In the genomic region with DNA sequence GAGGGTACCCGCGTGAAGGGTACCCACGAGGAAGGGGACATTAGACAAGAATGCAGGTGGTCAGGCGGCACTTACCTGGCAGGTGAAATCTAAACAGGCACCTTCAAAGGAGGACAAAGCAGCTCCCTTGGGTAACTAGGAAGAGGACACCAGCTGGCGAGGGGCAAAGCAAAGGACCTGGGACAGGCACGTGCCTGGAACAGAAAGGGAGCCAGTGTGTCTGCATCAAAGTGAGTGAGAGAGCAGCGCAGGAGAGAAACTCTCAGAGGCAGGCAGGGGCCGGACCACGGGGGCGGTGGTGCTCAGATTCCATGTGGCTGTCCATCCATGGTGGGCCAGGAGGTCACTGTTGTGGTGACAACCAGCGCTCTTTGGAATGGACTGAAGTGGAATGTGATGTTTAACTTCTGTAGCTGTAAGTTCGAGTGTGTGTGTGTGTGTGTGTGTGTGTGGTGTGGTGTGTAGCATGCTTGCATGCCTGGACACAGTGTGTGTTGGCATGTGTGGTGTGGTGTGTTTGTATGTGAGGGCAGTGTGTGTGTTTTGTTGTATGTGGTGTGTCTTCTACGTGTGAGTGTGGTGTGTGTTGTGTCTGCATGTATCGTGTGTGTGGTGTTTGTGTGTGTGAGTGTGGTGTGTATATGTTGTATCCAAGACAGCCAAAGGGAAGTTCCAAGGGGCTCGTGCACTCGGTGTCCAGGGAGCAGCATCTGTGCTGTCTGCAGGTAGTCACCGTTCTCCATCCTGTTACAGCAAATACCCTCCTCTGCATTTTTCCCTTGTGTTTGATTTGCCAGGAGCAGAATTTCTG, we compare ENCODE assay signal across 17 cellular contexts.
A peak's percentile ranks its signal among the peaks of the same experiment; 100 is the strongest.
DNase-seq lines count a peak whose midpoint lies in the region; ATAC-seq and TF ChIP-seq lines count a peak whose summit lies in the region.
"Had no signal": no experiment of that assay in that cellular context is flagged by ENCODE, and none has a peak within 500 bp of the region (broad histone marks: within the 10 kb centered on the region; RNA-seq: fewer than 3 reads in every experiment).

No MANE protein-coding gene starts in this region.

- H3K4me3 ChIP-seq in neuronal stem cell (ENCODE audit: low read length in 2 of 2), result peak overlapping the region in 1 of 2 donors; percentile 62
- H3K4me3 ChIP-seq: GM23338 had no signal

- peak overlapping the region; percentile 30 for H3K9ac ChIP-seq in neuronal stem cell (ENCODE audit: low read depth, low read length, poor library complexity)

- peaks cover 1% of the 10 kb centered on the region for H3K79me1 ChIP-seq in neuronal stem cell (ENCODE audit: low read depth, low read length)

- peaks cover 12% of the 10 kb centered on the region for H3K36me3 Mint-ChIP-seq in glutamatergic neuron (ENCODE audit: unreplicated experiment)

- H3K9me3 Mint-ChIP-seq in glutamatergic neuron (ENCODE audit: unreplicated experiment), result peaks cover 5% of the 10 kb centered on the region
- H3K9me3 Mint-ChIP-seq: activated CD4-positive, alpha-beta memory T cell treated with anti-CD3 and anti-CD28 coated beads, Interleukin-2, amount 10 ng/mL, durations not matched to agents 7 days and 5 days; T-helper 2 cell treated with Interferon-gamma antibody and Interleukin-4, amounts not matched to agents 5 μg/mL and 100 μg/mL, for 36 hours had no signal

- no peak overlapping the region for H4K8ac ChIP-seq in neuronal stem cell (ENCODE audit: low read depth, low read length)

- H3K27ac Mint-ChIP-seq in glutamatergic neuron (ENCODE audit: unreplicated experiment), result peak overlapping the region; percentile 7
- H3K27ac Mint-ChIP-seq: activated CD4-positive, alpha-beta memory T cell treated with anti-CD3 and anti-CD28 coated beads, Interleukin-2, amount 10 ng/mL, durations not matched to agents 7 days and 5 days; GM23338; T-helper 2 cell treated with Interferon-gamma antibody and Interleukin-4, amounts not matched to agents 5 μg/mL and 100 μg/mL, for 36 hours had no signal

- DNase-seq in cardiac septum (ENCODE audit: low spot score), result peak; percentile 54
- no peak for DNase-seq in left ventricle myocardium superior
- peak; percentile 9 for DNase-seq in glutamatergic neuron
- DNase-seq in neuronal stem cell (ENCODE audit: low spot score), result no peak
- peak; percentile 19 for DNase-seq in ureter (ENCODE audit: low spot score)
- DNase-seq in HCEC 1CT, result no peak
- no peak for DNase-seq in SK-N-DZ (ENCODE audit: low spot score)
- no peak for DNase-seq in GOT3 (lab: John Stamatoyannopoulos, UW)
- DNase-seq: activated CD4-positive, alpha-beta memory T cell treated with anti-CD3 and anti-CD28 coated beads, Interleukin-2, amount 10 ng/mL, durations not matched to agents 7 days and 5 days; AML-193; midbrain; NCI-H1694 treated with DMSO at 0.1 percent for 48 hours; NCI-H748 treated with DMSO at 0.1 percent for 48 hours; stimulated activated CD4-positive, alpha-beta T cell treated with anti-CD3 and anti-CD28 coated beads, Interleukin-2, amount 100 ng/mL, for 24 hours; stimulated activated CD8-positive, alpha-beta memory T cell treated with anti-CD3 and anti-CD28 coated beads, Interleukin-4, amount 100 ng/mL, for 48 hours had no signal

- no peak overlapping the region for H3K4me2 ChIP-seq in neuronal stem cell (ENCODE audit: insufficient read depth, low read length, poor library complexity, severe bottlenecking)
- H3K4me2 ChIP-seq: GM23338 had no signal

- peaks cover 5% of the 10 kb centered on the region for H3K27me3 Mint-ChIP-seq in glutamatergic neuron (ENCODE audit: unreplicated experiment)
- H3K27me3 Mint-ChIP-seq: activated CD4-positive, alpha-beta memory T cell treated with anti-CD3 and anti-CD28 coated beads, Interleukin-2, amount 10 ng/mL, durations not matched to agents 7 days and 5 days had no signal

- H2BK120ac ChIP-seq in neuronal stem cell (ENCODE audit: low read depth, low read length), result no peak overlapping the region

- intact Hi-C loops in cardiac septum (cut with DNase I), result no loop called here
- intact Hi-C loops in left ventricle myocardium superior (cut with micrococcal nuclease), result no loop called here

- H2AFZ ChIP-seq in neuronal stem cell (ENCODE audit: low read length), result no peak overlapping the region
- H2AFZ ChIP-seq: GM23338 had no signal

- no peak overlapping the region for H3K27ac ChIP-seq in neuronal stem cell (replicated peaks; ENCODE audit: low read length)

- H3K4me1 Mint-ChIP-seq in glutamatergic neuron (ENCODE audit: low read depth, unreplicated experiment), result peaks cover 10% of the 10 kb centered on the region
- H3K4me1 Mint-ChIP-seq: activated CD4-positive, alpha-beta memory T cell treated with anti-CD3 and anti-CD28 coated beads, Interleukin-2, amount 10 ng/mL, durations not matched to agents 7 days and 5 days had no signal

- no peak overlapping the region for H2BK12ac ChIP-seq in neuronal stem cell (ENCODE audit: low read length)

- H3K27me3 ChIP-seq in neuronal stem cell (ENCODE audit: control insufficient read depth in 3 of 3, insufficient read depth in 3 of 3, low read depth in 1 of 3, low read length in 3 of 3), result peaks cover 0 to 19% (median 0%) of the 10 kb centered on the region in 3 experiments

- peak overlapping the region; percentile 39 for H3K4ac ChIP-seq in neuronal stem cell (ENCODE audit: low read length)

- peak overlapping the region; percentile 75 for H3K14ac ChIP-seq in neuronal stem cell (ENCODE audit: low read length)

- H3K9me3 ChIP-seq in neuronal stem cell (replicated peaks in 1 of 2; ENCODE audit: control insufficient read depth in 2 of 2, insufficient read depth in 1 of 2, low read depth in 1 of 2, low read length in 2 of 2), result peaks cover 3% of the 10 kb centered on the region in 2 donors

- TF ChIP-seq CTCF in glutamatergic neuron (IDR thresholded peaks at IDR 0.05; ENCODE audit: partially characterized antibody, unreplicated experiment), result no peak

- H2BK15ac ChIP-seq in neuronal stem cell (ENCODE audit: low read length), result no peak overlapping the region

- 100% methylated on average over 1 of the region's 17 CpGs; no CpG with 5 or more reads in 1 of the 2 donors for WGBS in neuronal stem cell (ENCODE audit: extremely low coverage in 2 of 2, insufficient read length in 2 of 2, insufficient replicate concordance in 1 of 2), 2 donors

- H3K18ac ChIP-seq in neuronal stem cell (ENCODE audit: low read length), result peak overlapping the region; percentile 5

- no peak overlapping the region for H2BK5ac ChIP-seq in neuronal stem cell (ENCODE audit: low read length)

- ATAC-seq in left ventricle myocardium superior, result no peak
- ATAC-seq: GM23338 had no signal

- H3K23ac ChIP-seq in neuronal stem cell (ENCODE audit: low read depth, low read length, poor library complexity), result no peak overlapping the region

- H3K4me3 Mint-ChIP-seq in glutamatergic neuron (ENCODE audit: unreplicated experiment), result no peak overlapping the region
- H3K4me3 Mint-ChIP-seq: activated CD4-positive, alpha-beta memory T cell treated with anti-CD3 and anti-CD28 coated beads, Interleukin-2, amount 10 ng/mL, durations not matched to agents 7 days and 5 days; GM23338; T-helper 2 cell treated with Interferon-gamma antibody and Interleukin-4, amounts not matched to agents 5 μg/mL and 100 μg/mL, for 36 hours had no signal

- H2AK5ac ChIP-seq in neuronal stem cell (ENCODE audit: low read depth, low read length), result no peak overlapping the region

- no peak overlapping the region for H4K91ac ChIP-seq in neuronal stem cell (ENCODE audit: low read depth, low read length, poor library complexity)

- H3K4me1 ChIP-seq in neuronal stem cell (ENCODE audit: control insufficient read depth in 2 of 2, insufficient read depth in 1 of 2, low read depth in 1 of 2, low read length in 2 of 2), result peaks cover 0 to 2% of the 10 kb centered on the region in 2 donors

- no peaks in the 10 kb centered on the region for H3K36me3 ChIP-seq in neuronal stem cell (replicated peaks in 1 of 2; ENCODE audit: control insufficient read depth in 2 of 2, insufficient read depth in 2 of 2, low read length in 2 of 2)

Comparison
In these comparisons a context has a peak if more than half of its experiments do, and no peak if none do; other contexts are left out.
1. DNase-seq: peak in cardiac septum (single experiment), glutamatergic neuron (single experiment) and ureter (single experiment); none in left ventricle myocardium superior (single experiment), neuronal stem cell (single experiment), HCEC 1CT (single experiment), SK-N-DZ (single experiment) and GOT3 (single experiment).